20 cellular contexts compared by ENCODE assay signal in genomic region chr12:95851609-95852008, GRCh38.
"Had no signal": no experiment of that assay in that cellular context is flagged by ENCODE, and none has a peak within 500 bp of the region (broad histone marks: within the 10 kb centered on the region; RNA-seq: fewer than 3 reads in every experiment).

No MANE protein-coding gene starts in this region.

- H3K4me3 Mint-ChIP-seq: activated naive CD4-positive, alpha-beta T cell treated with anti-CD3 and anti-CD28 coated beads, Interleukin-2, amount 10 ng/mL, durations not matched to agents 7 days and 5 days; mesothelial cell of epicardium; nephron had no signal

- H3K4me1 Mint-ChIP-seq: mesothelial cell of epicardium, nephron had no signal

- H3K9me3 ChIP-seq: gastroesophageal sphincter, upper lobe of left lung had no signal

- H3K9ac ChIP-seq: parathyroid adenoma had no signal

- H3K36me3 ChIP-seq: gastroesophageal sphincter, upper lobe of left lung had no signal

- H3K27me3 ChIP-seq: upper lobe of left lung had no signal

- H3K36me3 Mint-ChIP-seq: activated naive CD4-positive, alpha-beta T cell treated with anti-CD3 and anti-CD28 coated beads, Interleukin-2, amount 10 ng/mL, durations not matched to agents 7 days and 5 days; mesothelial cell of epicardium had no signal

- DNase-seq: activated CD4-positive, alpha-beta T cell treated with anti-CD3 and anti-CD28 coated beads for 4 hours; activated CD4-positive, alpha-beta T cell treated with anti-CD3 and anti-CD28 coated beads, Interleukin-2, amount 50 U/mL, for 48 hours; activated CD4-positive, CD25-positive, alpha-beta regulatory T cell; activated effector memory CD4-positive, alpha-beta T cell treated with anti-CD3 and anti-CD28 coated beads, Interleukin-2, amount 50 U/mL, for 16 hours; activated naive CD4-positive, alpha-beta T cell treated with anti-CD3 and anti-CD28 coated beads, Interleukin-2, amount 10 ng/mL, durations not matched to agents 7 days and 5 days; cerebellar nuclear complex; cortex of kidney; head of caudate nucleus; hypothalamus; left ventricle myocardium superior; mammary epithelial cell; right cardiac atrium; stimulated activated CD4-positive, alpha-beta T cell treated with anti-CD3 and anti-CD28 coated beads, Interleukin-4, amount 100 ng/mL, for 4 hours; stimulated activated naive CD8-positive, alpha-beta T cell treated with anti-CD3 and anti-CD28 coated beads, Interleukin-15, Interleukin-2, amounts not matched to agents 100 U/mL and 50 U/mL, for 24 hours; upper lobe of left lung had no signal

- H3K9me3 Mint-ChIP-seq: activated naive CD4-positive, alpha-beta T cell treated with anti-CD3 and anti-CD28 coated beads, Interleukin-2, amount 10 ng/mL, durations not matched to agents 7 days and 5 days; mesothelial cell of epicardium; nephron had no signal

- H3K4me3 ChIP-seq: gastroesophageal sphincter, upper lobe of left lung had no signal

- H3K27ac Mint-ChIP-seq: activated naive CD4-positive, alpha-beta T cell treated with anti-CD3 and anti-CD28 coated beads, Interleukin-2, amount 10 ng/mL, durations not matched to agents 7 days and 5 days; mesothelial cell of epicardium; nephron had no signal

- ATAC-seq: gastroesophageal sphincter; left ventricle myocardium superior; stimulated activated naive CD8-positive, alpha-beta T cell treated with anti-CD3 and anti-CD28 coated beads, Interleukin-15, Interleukin-2, amounts not matched to agents 100 U/mL and 50 U/mL, for 24 hours had no signal

- H3K27ac ChIP-seq: epithelial cell of prostate, gastroesophageal sphincter, parathyroid adenoma, upper lobe of left lung had no signal

- H3K4me1 ChIP-seq: gastroesophageal sphincter, parathyroid adenoma had no signal
